In genomic region chr17:76816590-76817135, GRCh38 we compare ENCODE assay signal across 8 cellular contexts. TPM values are rescaled to one million over a fixed set of nuclear protein-coding genes. Genes with fewer than 3 reads are reported as not detected.
DNase-seq lines count a peak whose midpoint lies in the region; ATAC-seq and TF ChIP-seq lines count a peak whose summit lies in the region.

No MANE protein-coding gene starts in this region.

- WGBS in trophoblast cell (ENCODE audit: extremely low coverage, insufficient coverage, insufficient read length): no CpG with 5 or more reads among the region's 8 CpGs

- H3K4me1 ChIP-seq in BLaER1 treated with 17β-estradiol and CSF1 and Interleukin-3, amounts not matched to agents 10 nM and 100 nM: peaks cover 21 to 64% (median 60%) of the 10 kb centered on the region in 10 experiments
- H3K4me1 ChIP-seq in NT2/D1 (ENCODE audit: insufficient read depth, insufficient read length) (no peaks in the 10 kb centered on the region), trophoblast cell (ENCODE audit: control insufficient read depth in 1 of 2, insufficient read depth in 2 of 2, low read length in 2 of 2) (no peaks in the 10 kb centered on the region)

- H2AFZ ChIP-seq in trophoblast cell (ENCODE audit: insufficient read depth, low read length, poor library complexity): no peak overlapping the region

- H4K91ac ChIP-seq in trophoblast cell (ENCODE audit: low read depth, low read length): no peak overlapping the region

- no peak overlapping the region for H3K14ac ChIP-seq in trophoblast cell (ENCODE audit: low read length)

- no peak overlapping the region for H3K4me3 ChIP-seq in BLaER1 treated with 17β-estradiol and CSF1 and Interleukin-3, amounts not matched to agents 10 nM and 100 nM
- H3K4me3 ChIP-seq in HL-60 (replicated peaks; ENCODE audit: insufficient read depth, low read length) (no peak overlapping the region), NT2/D1 (ENCODE audit: insufficient read length, low read depth) (no peak overlapping the region), trophoblast cell (ENCODE audit: low read depth, low read length) (no peak overlapping the region)

- no peak overlapping the region for H4K12ac ChIP-seq in trophoblast cell (ENCODE audit: low read depth, low read length)

- peak; percentile 62 for TF ChIP-seq CTCF in HL-60 (IDR thresholded peaks at IDR 0.05; ENCODE audit: insufficient read depth, low read length)

- no peak overlapping the region for H3K9ac ChIP-seq in BLaER1 treated with 17β-estradiol and CSF1 and Interleukin-3, amounts not matched to agents 10 nM and 100 nM
- H3K9ac ChIP-seq in NT2/D1 (ENCODE audit: insufficient read length, low read depth) (no peak overlapping the region), trophoblast cell (ENCODE audit: low read length) (no peak overlapping the region)

- no peak overlapping the region for H4K8ac ChIP-seq in trophoblast cell (ENCODE audit: low read depth, low read length)

- peak overlapping the region in 1 of 11 experiments; percentile 14; a peak in 1 of 22 replicates for H3K27ac ChIP-seq in BLaER1 treated with 17β-estradiol and CSF1 and Interleukin-3, amounts not matched to agents 10 nM and 100 nM
- H3K27ac ChIP-seq in HL-60 (replicated peaks) (no peak overlapping the region), trophoblast cell (ENCODE audit: low read depth, low read length) (no peak overlapping the region)

- H2BK5ac ChIP-seq in trophoblast cell (ENCODE audit: low read depth, low read length, poor library complexity): no peak overlapping the region

- H3K79me2 ChIP-seq in trophoblast cell (ENCODE audit: control insufficient read depth, insufficient read depth, low read length, poor library complexity): no peaks in the 10 kb centered on the region

- no peaks in the 10 kb centered on the region for H3K36me3 ChIP-seq in BLaER1 treated with 17β-estradiol and CSF1 and Interleukin-3, amounts not matched to agents 10 nM and 100 nM
- H3K36me3 ChIP-seq in NT2/D1 (ENCODE audit: insufficient read depth, insufficient read length, low read length) (no peaks in the 10 kb centered on the region), trophoblast cell (ENCODE audit: control insufficient read depth in 1 of 2, insufficient read depth in 2 of 2, low read length in 2 of 2) (no peaks in the 10 kb centered on the region)

- H3K4ac ChIP-seq in trophoblast cell (ENCODE audit: low read depth, low read length): no peak overlapping the region

- no peak overlapping the region for H3K23ac ChIP-seq in trophoblast cell (ENCODE audit: low read length)

- no peak overlapping the region for H2BK120ac ChIP-seq in trophoblast cell (ENCODE audit: insufficient read depth, low read length, poor library complexity)

- no peaks in the 10 kb centered on the region for H4K20me1 ChIP-seq in BLaER1 treated with 17β-estradiol and CSF1 and Interleukin-3, amounts not matched to agents 10 nM and 100 nM

- no peak overlapping the region for H2AK5ac ChIP-seq in trophoblast cell (ENCODE audit: low read length)

- no peak overlapping the region for H2BK12ac ChIP-seq in trophoblast cell (ENCODE audit: low read length)

- H3K18ac ChIP-seq in trophoblast cell (ENCODE audit: low read length): no peak overlapping the region

- no peaks in the 10 kb centered on the region for H3K9me3 ChIP-seq in BLaER1 treated with 17β-estradiol and CSF1 and Interleukin-3, amounts not matched to agents 10 nM and 100 nM (replicated peaks in 1 of 11)
- no peaks in the 10 kb centered on the region for H3K9me3 ChIP-seq in NT2/D1 (ENCODE audit: insufficient read depth, low read length)
- H3K9me3 ChIP-seq in trophoblast cell (ENCODE audit: insufficient read depth, low read depth, low read length): no peaks in the 10 kb centered on the region

- ATAC-seq in GM21529 (IDR thresholded peaks at IDR 0.05; ENCODE audit: unreplicated experiment) (no peak), GM19395 (IDR thresholded peaks at IDR 0.05; ENCODE audit: unreplicated experiment) (no peak)

- peak overlapping the region; percentile 1 to 67 (median 44); a peak in 18 of 22 replicates for H3K4me2 ChIP-seq in BLaER1 treated with 17β-estradiol and CSF1 and Interleukin-3, amounts not matched to agents 10 nM and 100 nM
- H3K4me2 ChIP-seq in trophoblast cell (ENCODE audit: low read length): no peak overlapping the region

- no peaks in the 10 kb centered on the region for H3K27me3 ChIP-seq in BLaER1 treated with 17β-estradiol and CSF1 and Interleukin-3, amounts not matched to agents 10 nM and 100 nM
- H3K27me3 ChIP-seq in HL-60 (ENCODE audit: insufficient read depth, poor library complexity, severe bottlenecking) (no peaks in the 10 kb centered on the region), NT2/D1 (ENCODE audit: insufficient read depth, insufficient read length) (no peaks in the 10 kb centered on the region), trophoblast cell (ENCODE audit: insufficient read depth, low read length) (no peaks in the 10 kb centered on the region)

- no peaks in the 10 kb centered on the region for H3K79me1 ChIP-seq in trophoblast cell (ENCODE audit: low read length)

- DNase-seq in HL-60 (ENCODE audit: low read depth in 1 of 2, low spot score in 1 of 2) (peak; percentile 17 to 53), NT2/D1 (ENCODE audit: low read depth, low spot score) (peak; percentile 61), fibroblast of gingiva (ENCODE audit: low read depth) (peak; percentile 20), trophoblast cell (peak; percentile 40 to 69)
- DNase-seq in activated CD8-positive, alpha-beta memory T cell treated with anti-CD3 and anti-CD28 coated beads, Interleukin-2, amount 50 U/mL, for 4 hours: peak; percentile 61

RNA-seq across cellular contexts. Expression of gene MGAT5B, which starts 51.5 kb away (rescaled TPM):
- 0.66 and 0.79 TPM in 2 replicates for polyA plus RNA-seq in trophoblast cell (2013)
